ENCODE assay signal across 9 cellular contexts in genomic region chr17:16013943-16014407, GRCh38. TPM values are rescaled to one million over a fixed set of nuclear protein-coding genes. Genes with fewer than 3 reads are reported as not detected.
DNase-seq lines count a peak whose midpoint lies in the region; ATAC-seq and TF ChIP-seq lines count a peak whose summit lies in the region.
"Had no signal": no experiment of that assay in that cellular context is flagged by ENCODE, and none has a peak within 500 bp of the region (broad histone marks: within the 10 kb centered on the region; RNA-seq: fewer than 3 reads in every experiment).

No MANE protein-coding gene starts in this region.

- no peaks in the 10 kb centered on the region for H4K20me1 ChIP-seq in fibroblast of lung (ENCODE audit: control insufficient read depth, extremely low read depth, insufficient read depth, low read length)

- in situ Hi-C loops in G401 (cut with HindIII; ENCODE audit: low sequenced_read_pairs) = no loop called here
- in situ Hi-C loops in Panc1 (cut with HindIII; ENCODE audit: low pct_unique_long_range_greater_than_20kb, low sequenced_read_pairs) = no loop called here

- intact Hi-C loops in Panc1 (cut with micrococcal nuclease; ENCODE audit: unreplicated experiment) = no loop called here

- no peak overlapping the region for H3K27ac ChIP-seq in Panc1 (ENCODE audit: low read length)
- peak overlapping the region; percentile 37 for H3K27ac ChIP-seq in fibroblast of lung (ENCODE audit: insufficient read depth, low read length)
- no peak overlapping the region for H3K27ac ChIP-seq in parathyroid adenoma
- H3K27ac ChIP-seq: neutrophil had no signal

- H3K4me1 ChIP-seq in Panc1 (ENCODE audit: control insufficient read depth, insufficient read depth, low read length) = no peaks in the 10 kb centered on the region
- peaks cover 7% of the 10 kb centered on the region for H3K4me1 ChIP-seq in fibroblast of lung (ENCODE audit: control insufficient read depth, extremely low read depth, insufficient read depth, low read length)
- no peaks in the 10 kb centered on the region for H3K4me1 ChIP-seq in parathyroid adenoma

- H2AFZ ChIP-seq in fibroblast of lung (ENCODE audit: low read length) (no peak overlapping the region), parathyroid adenoma (no peak overlapping the region)

- peaks cover 33% of the 10 kb centered on the region for H3K36me3 ChIP-seq in Panc1 (ENCODE audit: control insufficient read depth, insufficient read depth, low read length)
- peaks cover 2% of the 10 kb centered on the region for H3K36me3 ChIP-seq in fibroblast of lung (ENCODE audit: control insufficient read depth, insufficient read depth, low read length)
- no peaks in the 10 kb centered on the region for H3K36me3 ChIP-seq in parathyroid adenoma (ENCODE audit: control insufficient read depth, insufficient read depth, low read length)

- CTCF ChIA-PET in Panc1 (lab: Charles Lee) = no interaction called here

- peak; percentile 87 for ATAC-seq in Panc1
- ATAC-seq in HG03280 (IDR thresholded peaks at IDR 0.05; ENCODE audit: unreplicated experiment) = no peak
- no peak for ATAC-seq in GM19463 (IDR thresholded peaks at IDR 0.05; ENCODE audit: unreplicated experiment)

- H3K9me3 ChIP-seq in Panc1 (ENCODE audit: control insufficient read depth, insufficient read depth, low read depth, low read length) (no peaks in the 10 kb centered on the region), fibroblast of lung (ENCODE audit: control insufficient read depth, insufficient read depth, low read depth, low read length) (no peaks in the 10 kb centered on the region), parathyroid adenoma (ENCODE audit: control insufficient read depth, low read length) (no peaks in the 10 kb centered on the region)
- H3K9me3 ChIP-seq: neutrophil had no signal

- H3K79me2 ChIP-seq in fibroblast of lung (ENCODE audit: control insufficient read depth, insufficient read depth, low read length) (peaks cover 6% of the 10 kb centered on the region), parathyroid adenoma (peaks cover 9% of the 10 kb centered on the region)

- H3K4me2 ChIP-seq in fibroblast of lung (ENCODE audit: extremely low read depth, insufficient read depth, low read length) (no peak overlapping the region), parathyroid adenoma (ENCODE audit: low read length) (no peak overlapping the region)

- BruUV-seq in Panc1 (replicated peaks; lab: Mats Ljungman, UMichigan) = no TSS peak

- peak; percentile 54 for TF ChIP-seq CTCF in Panc1 (IDR thresholded peaks at IDR 0.05)
- peak; percentile 76 to 80 for TF ChIP-seq CTCF in fibroblast of lung (conservative IDR thresholded peaks at IDR 0.05 in 1 of 2, IDR thresholded peaks at IDR 0.05 in 1 of 2; ENCODE audit: low read depth in 1 of 2, low read length in 2 of 2)
- peak; percentile 46 for TF ChIP-seq CTCF in parathyroid adenoma (IDR thresholded peaks at IDR 0.05)

- DNase-seq in G401 (ENCODE audit: low spot score) = peak; percentile 40
- peak; percentile 81 for DNase-seq in Panc1 (ENCODE audit: low read depth, low spot score)
- DNase-seq in fibroblast of lung (ENCODE audit: low read depth in 2 of 2) = peak; percentile 86 to 93
- no peak for DNase-seq in NOMO-1 treated with DMSO at 0.1 percent for 48 hours (lab: John Stamatoyannopoulos, UW; ENCODE audit: unreplicated experiment)
- DNase-seq in mesenteric fat pad (ENCODE audit: low spot score) = no peak

- no peak overlapping the region for H3K4me3 ChIP-seq in Panc1 (ENCODE audit: low read depth in 2 of 2, low read length in 2 of 2)
- H3K4me3 ChIP-seq in fibroblast of lung (replicated peaks in 1 of 4; ENCODE audit: control extremely low read depth in 1 of 4, insufficient read depth in 1 of 4, low read depth in 3 of 4, low read length in 4 of 4) = no peak overlapping the region
- H3K4me3 ChIP-seq in parathyroid adenoma (ENCODE audit: low read depth, low read length) = no peak overlapping the region

- POLR2A ChIA-PET in Panc1 (lab: Charles Lee) = no interaction called here

- H3K27me3 ChIP-seq in Panc1 (ENCODE audit: control insufficient read depth, insufficient read depth, low read length) (no peaks in the 10 kb centered on the region), fibroblast of lung (ENCODE audit: control insufficient read depth, insufficient read depth, low read length) (no peaks in the 10 kb centered on the region), parathyroid adenoma (ENCODE audit: control insufficient read depth, insufficient read depth, low read length) (no peaks in the 10 kb centered on the region)
- H3K27me3 ChIP-seq: neutrophil had no signal

- no peak overlapping the region for H3K9ac ChIP-seq in fibroblast of lung (ENCODE audit: insufficient read depth, low read length)
- H3K9ac ChIP-seq in parathyroid adenoma = no peak overlapping the region

RNA-seq across cellular contexts. Expression of gene TTC19, which starts 14.4 kb away (rescaled TPM):
- 27.4 and 35.9 TPM in 2 replicates for total RNA-seq in G401 (2014; rRNA removed; shearing (Covaris generic))
- total RNA-seq in Panc1 (2021; ENCODE audit: unreplicated experiment) (28.4 TPM), fibroblast of lung (23.0 and 36.2 TPM in 2 replicates), mesenteric fat pad (27.0 TPM)
- 28.1 TPM for polyA plus RNA-seq in Panc1 (2012; ENCODE audit: insufficient read length)
- polyA plus RNA-seq in fibroblast of lung = 4.2 and 4.3 TPM in 2 replicates
- polyA plus RNA-seq in fibroblast of lung (2012) = 14.9 and 15.3 TPM in 2 replicates
- 1.4 and 9.9 TPM in 2 replicates for polyA minus RNA-seq in fibroblast of lung (ENCODE audit: low replicate concordance)

RNA-seq across cellular contexts. Expression of gene ZSWIM7, which starts 14.5 kb away (rescaled TPM):
- 17.2 and 32.2 TPM in 2 replicates for total RNA-seq in G401 (2014; rRNA removed; shearing (Covaris generic))
- total RNA-seq in Panc1 (2021; ENCODE audit: unreplicated experiment) (17.5 TPM), fibroblast of lung (15.4 and 28.9 TPM in 2 replicates), mesenteric fat pad (34.0 TPM)
- polyA plus RNA-seq in Panc1 (2012; ENCODE audit: insufficient read length) = 21.6 TPM
- polyA plus RNA-seq in fibroblast of lung = 17.6 and 23.2 TPM in 2 replicates
- 12.8 and 20.7 TPM in 2 replicates for polyA plus RNA-seq in fibroblast of lung (2012)
- 14.7 and 16.0 TPM in 2 replicates for polyA minus RNA-seq in fibroblast of lung (ENCODE audit: low replicate concordance)

Comparison
In these comparisons a context has a peak if more than half of its experiments do, and no peak if none do; other contexts are left out.
1. DNase-seq: peak in G401 (single experiment), Panc1 (single experiment) and fibroblast of lung (2 of 2); none in NOMO-1 treated with DMSO at 0.1 percent for 48 hours (single experiment) and mesenteric fat pad (single experiment).
2. Peak in every context shown above with its lines, with median percentiles within 50 percentile points of each other: CTCF ChIP-seq.